12 cellular contexts compared by ENCODE assay signal in genomic region chr16:19595043-19595767, GRCh38. TPM values are rescaled to one million over a fixed set of nuclear protein-coding genes. Genes with fewer than 3 reads are reported as not detected.
DNase-seq lines count a peak whose midpoint lies in the region; ATAC-seq, FAIRE-seq and TF ChIP-seq lines count a peak whose summit lies in the region.
"Had no signal": no experiment of that assay in that cellular context is flagged by ENCODE, and none has a peak within 500 bp of the region (broad histone marks: within the 10 kb centered on the region; RNA-seq: fewer than 3 reads in every experiment).

No MANE protein-coding gene starts in this region.

- H3K27ac ChIP-seq in HepG2 (ENCODE audit: extremely low read length, insufficient read depth, low read length) (no peak overlapping the region), right lobe of liver (no peak overlapping the region), right cardiac atrium (ENCODE audit: low read length) (no peak overlapping the region), aorta (ENCODE audit: low read depth in 1 of 2, low read length in 2 of 2) (no peak overlapping the region)
- H3K27ac ChIP-seq: uterus had no signal

- no peaks in the 10 kb centered on the region for H3K4me1 ChIP-seq in HepG2 (ENCODE audit: insufficient read depth, low read length)
- H3K4me1 ChIP-seq in right lobe of liver: no peaks in the 10 kb centered on the region
- H3K4me1 ChIP-seq in right cardiac atrium (ENCODE audit: control insufficient read depth, insufficient read depth, low read length): no peaks in the 10 kb centered on the region
- no peaks in the 10 kb centered on the region for H3K4me1 ChIP-seq in aorta (ENCODE audit: control insufficient read depth in 1 of 2, insufficient read depth in 2 of 2, low read length in 2 of 2)
- H3K4me1 ChIP-seq: BE2C, uterus had no signal

- no peaks in the 10 kb centered on the region for H3K79me2 ChIP-seq in HepG2 (ENCODE audit: insufficient read depth, low read length)

- H2AFZ ChIP-seq in HepG2 (ENCODE audit: low read length): no peak overlapping the region

- in situ Hi-C loops in HepG2 (cut with HindIII; ENCODE audit: extremely low pct_ligation_motif_present, low pct_unique_long_range_greater_than_20kb) (loop anchor here (25.0 kb wide), 2 partner anchors 717 to 792 kb away; no protein-coding TSS in a partner anchor), astrocyte of the cerebellum (cut with HindIII; ENCODE audit: low sequenced_read_pairs) (no loop called here)

- no peak overlapping the region for H3K9ac ChIP-seq in HepG2 (ENCODE audit: insufficient read depth, low read depth, low read length)

- no TSS peak for BruUV-seq in HepG2 (replicated peaks; lab: Mats Ljungman, UMichigan)

- TF ChIP-seq EP300 in HepG2 (IDR thresholded peaks at IDR 0.05; ENCODE audit: low read depth in 2 of 2, low read length in 2 of 2) (no peak), HepG2 (CRISPR knock-in tag; IDR thresholded peaks at IDR 0.05; ENCODE audit: borderline replicate concordance) (no peak)

- FAIRE-seq in HepG2 (lab: Jason Lieb, UNC): no peak

- no peak for TF ChIP-seq POLR2A in HepG2 (IDR thresholded peaks at IDR 0.05; ENCODE audit: insufficient read depth in 1 of 2, low read depth in 2 of 2, low read length in 2 of 2)
- no peak for TF ChIP-seq POLR2A in right lobe of liver (IDR thresholded peaks at IDR 0.05)

- H3K9me3 ChIP-seq in HepG2 (ENCODE audit: low read length) (no peaks in the 10 kb centered on the region), right lobe of liver (no peaks in the 10 kb centered on the region), right cardiac atrium (ENCODE audit: control insufficient read depth, low read length) (no peaks in the 10 kb centered on the region), aorta (ENCODE audit: control insufficient read depth, low read length) (no peaks in the 10 kb centered on the region)
- H3K9me3 ChIP-seq: BE2C, uterus had no signal

- POLR2A ChIA-PET in HepG2 (lab: Yijun Ruan, JAX): interaction anchor here (1.3 kb wide), 1 partner anchor 12 kb away, joined by 3 read pairs; no protein-coding TSS in a partner anchor

- H4K20me1 ChIP-seq in HepG2 (ENCODE audit: insufficient read depth, low read length): no peaks in the 10 kb centered on the region

- TF ChIP-seq CTCF in HepG2 (CRISPR knock-in tag; IDR thresholded peaks at IDR 0.05) (no peak), right lobe of liver (IDR thresholded peaks at IDR 0.05) (no peak), astrocyte of the cerebellum (IDR thresholded peaks at IDR 0.05; ENCODE audit: low read depth, low read length, missing control alignments) (no peak)

- H3K27me3 ChIP-seq in HepG2 (ENCODE audit: control insufficient read depth in 1 of 2, insufficient read depth in 2 of 2, low read length in 2 of 2) (no peaks in the 10 kb centered on the region), right lobe of liver (no peaks in the 10 kb centered on the region), right cardiac atrium (ENCODE audit: control insufficient read depth, insufficient read depth) (no peaks in the 10 kb centered on the region), aorta (ENCODE audit: control insufficient read depth in 1 of 2, insufficient read depth in 2 of 2, low read length in 1 of 2) (no peaks in the 10 kb centered on the region)
- H3K27me3 ChIP-seq: BE2C, uterus had no signal

- ATAC-seq in HepG2: peak; percentile 45
- ATAC-seq in right lobe of liver: no peak
- ATAC-seq in right cardiac atrium: peak; percentile 71 to 95
- ATAC-seq in aorta (ENCODE audit: low FRiP score): peak; percentile 31
- no peak for ATAC-seq in activated CD4-positive, CD25-positive, alpha-beta regulatory T cell treated with anti-CD3 and anti-CD28 coated beads, Interleukin-2, amount 50 U/mL, for 24 hours

- no peak for TF ChIP-seq RAD21 in HepG2 (CRISPR knock-in tag; IDR thresholded peaks at IDR 0.05)

- H3K4me2 ChIP-seq in HepG2 (ENCODE audit: low read depth, low read length): no peak overlapping the region

- 57% methylated on average over 19 of the region's 19 CpGs for WGBS in HepG2 (ENCODE audit: low lambda C conversion rate)
- 91% methylated on average over 8 of the region's 19 CpGs for WGBS in right lobe of liver (ENCODE audit: insufficient coverage, low coverage, low lambda C conversion rate, missing lambda C conversion rate)
- WGBS in right cardiac atrium: 65% methylated on average over 19 of the region's 19 CpGs
- 13 to 48% methylated on average over 19 of the region's 19 CpGs for WGBS in aorta, 2 donors

- H3K4me3 ChIP-seq in HepG2 (replicated peaks in 1 of 3; ENCODE audit: insufficient read depth in 1 of 3, low read depth in 2 of 3, low read length in 3 of 3) (no peak overlapping the region), right lobe of liver (no peak overlapping the region), astrocyte of the cerebellum (ENCODE audit: low read depth, low read length) (no peak overlapping the region), right cardiac atrium (ENCODE audit: low read length) (no peak overlapping the region), aorta (ENCODE audit: low read length in 2 of 2) (no peak overlapping the region)
- H3K4me3 ChIP-seq: uterus had no signal

- CTCF ChIA-PET in HepG2 (lab: Yijun Ruan, JAX; ENCODE audit: low intra/inter-chr PET ratio, low total read pairs): interaction anchor here (1.2 kb wide), 1 partner anchor 291 kb away, joined by 3 read pairs; no protein-coding TSS in a partner anchor

- intact Hi-C loops in HepG2 (cut with micrococcal nuclease; ENCODE audit: unreplicated experiment) (no loop called here), right lobe of liver (cut with DNase I) (no loop called here), right cardiac atrium (cut with DNase I) (no loop called here), aorta (cut with DNase I) (no loop called here)

- no peaks in the 10 kb centered on the region for H3K36me3 ChIP-seq in HepG2 (replicated peaks in 1 of 2; ENCODE audit: control insufficient read depth in 1 of 2, insufficient read depth in 2 of 2, low read length in 2 of 2)
- peaks cover 0 to 21% (median 7%) of the 10 kb centered on the region in 4 donors for H3K36me3 ChIP-seq in right lobe of liver
- H3K36me3 ChIP-seq in aorta (ENCODE audit: control insufficient read depth in 1 of 2, insufficient read depth in 2 of 2, low read length in 1 of 2): peaks cover 0 to 2% of the 10 kb centered on the region in 2 donors
- H3K36me3 ChIP-seq: BE2C, uterus had no signal

- DNase-seq in HepG2 (ENCODE audit: low spot score) (no peak), right lobe of liver (no peak), astrocyte of the cerebellum (ENCODE audit: low read depth) (peak; percentile 59), right cardiac atrium (peak in 2 of 3 donors; percentile 56 to 65), aorta (no peak)
- DNase-seq in activated CD4-positive, alpha-beta T cell treated with anti-CD3 and anti-CD28 coated beads, Interleukin-2, amount 50 U/mL, for 1 hour: no peak
- no peak for DNase-seq in effector CD4-positive, alpha-beta T cell
- DNase-seq: activated T-cell treated with anti-CD3 and anti-CD28 coated beads, Interleukin-2, amount 50 U/mL, for 24 hours; BE2C; T-helper 1 cell had no signal

TF ChIP-seq in HepG2, 621 proteins besides CTCF, POLR2A, EP300 and RAD21 (continues in another document):
- TF ChIP-seq ZNF180 (CRISPR knock-in tag; IDR thresholded peaks at IDR 0.05; ENCODE audit: borderline replicate concordance, low read depth) (no peak), TCF7 (IDR thresholded peaks at IDR 0.05; ENCODE audit: low read depth) (no peak), MAFK (conservative IDR thresholded peaks at IDR 0.05 in 1 of 2, IDR thresholded peaks at IDR 0.05 in 1 of 2; ENCODE audit: low read length in 2 of 2) (peak in 1 of 2 experiments; percentile 41; a peak in 2 of 4 replicates), ZBTB43 (CRISPR knock-in tag; conservative IDR thresholded peaks at IDR 0.05) (no peak)

RNA-seq across cellular contexts. Expression of gene VPS35L, which starts 39.7 kb away (rescaled TPM):
- total RNA-seq in HepG2 (2016; rRNA removed; fragmentation: Illumina TruSeq; extraction: Trizol): 0.97 and 1.4 TPM in 2 replicates
- 1.1 and 1.5 TPM in 2 replicates for total RNA-seq in HepG2 (2016; cell fraction: cytosol; rRNA removed; fragmentation: Illumina TruSeq; extraction: Trizol; ENCODE audit: low read depth)
- 0.76 and 1.1 TPM in 2 replicates for total RNA-seq in HepG2 (2016; cell fraction: insoluble cytoplasmic fraction; rRNA removed; fragmentation: Illumina TruSeq; extraction: Trizol)
- 1.9 and 2.0 TPM in 2 replicates for total RNA-seq in HepG2 (2016; cell fraction: membrane; rRNA removed; fragmentation: Illumina TruSeq; extraction: Trizol)
- 1.5 and 1.6 TPM in 2 replicates for total RNA-seq in HepG2 (2016; cell fraction: nucleus; rRNA removed; fragmentation: Illumina TruSeq; extraction: Trizol)
- polyA plus RNA-seq in HepG2 (2011; rRNA removed): 1.6 and 1.9 TPM in 2 replicates
- polyA plus RNA-seq in HepG2 (2011; cell fraction: cytosol; rRNA removed): 1.5 and 1.8 TPM in 2 replicates
- 2.1 and 2.7 TPM in 2 replicates for polyA plus RNA-seq in HepG2 (2011; cell fraction: nucleus; rRNA removed)
- 2.7 and 3.0 TPM in 2 replicates for polyA plus RNA-seq in HepG2 (2012)
- 0.57 and 0.96 TPM in 2 replicates for polyA plus RNA-seq in HepG2 (2016; cell fraction: cytosol; fragmentation: Illumina TruSeq; extraction: Trizol; ENCODE audit: low read depth)
- polyA plus RNA-seq in HepG2 (2016; cell fraction: insoluble cytoplasmic fraction; fragmentation: Illumina TruSeq; extraction: Trizol; ENCODE audit: low read depth): 1.3 and 1.4 TPM in 2 replicates
- polyA plus RNA-seq in HepG2 (2016; cell fraction: membrane; fragmentation: Illumina TruSeq; extraction: Trizol; ENCODE audit: low read depth): 1.2 and 1.5 TPM in 2 replicates
- 1.2 and 1.7 TPM in 2 replicates for polyA plus RNA-seq in HepG2 (2016; cell fraction: nucleus; fragmentation: Illumina TruSeq; extraction: Trizol; ENCODE audit: insufficient read depth, low read depth)
- 4.2 and 19.9 TPM in 2 replicates for polyA minus RNA-seq in HepG2 (2011; rRNA and poly(A)+ RNA removed; ENCODE audit: low replicate concordance)
- polyA minus RNA-seq in HepG2 (2011; cell fraction: cytosol; rRNA and poly(A)+ RNA removed): 1.2 and 3.5 TPM in 2 replicates
- polyA minus RNA-seq in HepG2 (2011; cell fraction: nucleus; rRNA and poly(A)+ RNA removed): 5.8 and 9.1 TPM in 2 replicates
- 10 to 100 TPM; 19.3 to 24.3 (median 20.4) TPM for total RNA-seq in right lobe of liver
- total RNA-seq in right cardiac atrium: 10 to 100 TPM; 31.5 to 40.1 (median 33.9) TPM
- 19.8 TPM for polyA plus RNA-seq in right cardiac atrium
- 10 to 100 TPM; 48.8 to 66.8 TPM for total RNA-seq in aorta
- polyA plus RNA-seq in aorta: 10 to 100 TPM; 31.4 to 32.8 TPM

Comparison
In these comparisons a context has a peak if more than half of its experiments do, and no peak if none do; other contexts are left out.
1. ATAC-seq: peak in HepG2 (single experiment), right cardiac atrium (2 of 2) and aorta (single experiment); none in right lobe of liver (0 of 4) and activated CD4-positive, CD25-positive, alpha-beta regulatory T cell treated with anti-CD3 and anti-CD28 coated beads, Interleukin-2, amount 50 U/mL, for 24 hours (0 of 2).
2. DNase-seq: peak in astrocyte of the cerebellum (single experiment) and right cardiac atrium (2 of 3); none in HepG2 (single experiment), right lobe of liver (0 of 3), aorta (0 of 2), activated CD4-positive, alpha-beta T cell treated with anti-CD3 and anti-CD28 coated beads, Interleukin-2, amount 50 U/mL, for 1 hour (single experiment) and effector CD4-positive, alpha-beta T cell (single experiment).